Comparison of ENCODE assay signal across 17 cellular contexts in genomic region chr6:110398778-110399177, GRCh38. TPM values are rescaled to one million over a fixed set of nuclear protein-coding genes. Genes with fewer than 3 reads are reported as not detected.
DNase-seq lines count a peak whose midpoint lies in the region; ATAC-seq, FAIRE-seq and TF ChIP-seq lines count a peak whose summit lies in the region.
"Had no signal": no experiment of that assay in that cellular context is flagged by ENCODE, and none has a peak within 500 bp of the region (broad histone marks: within the 10 kb centered on the region; RNA-seq: fewer than 3 reads in every experiment).

No MANE protein-coding gene starts in this region.

- peak; percentile 74 for ATAC-seq in K562
- no peak for ATAC-seq in GM21515 (IDR thresholded peaks at IDR 0.05; ENCODE audit: unreplicated experiment)
- ATAC-seq in HG02852 (IDR thresholded peaks at IDR 0.05; ENCODE audit: unreplicated experiment) = no peak

- H3K36me3 Mint-ChIP-seq in neural progenitor cell (no peaks in the 10 kb centered on the region), glutamatergic neuron (ENCODE audit: unreplicated experiment) (no peaks in the 10 kb centered on the region)
- H3K36me3 Mint-ChIP-seq: CD4-positive, CD25-positive, alpha-beta regulatory T cell; immature natural killer cell had no signal

- H3K27ac Mint-ChIP-seq in neural progenitor cell (peak overlapping the region; percentile 53), glutamatergic neuron (ENCODE audit: unreplicated experiment) (no peak overlapping the region)
- H3K27ac Mint-ChIP-seq: CD4-positive, CD25-positive, alpha-beta regulatory T cell; immature natural killer cell had no signal

- H3K4me1 ChIP-seq in K562 (replicated peaks in 1 of 2; ENCODE audit: control insufficient read depth in 2 of 2, insufficient read depth in 2 of 2, low read length in 2 of 2) (peaks cover 9 to 11% of the 10 kb centered on the region in 2 experiments; a peak in 3 of 5 replicates), neural progenitor cell (no peaks in the 10 kb centered on the region)

- peak; percentile 35 for DNase-seq in Daoy (ENCODE audit: low read depth)
- peak; percentile 43 for DNase-seq in M059J (ENCODE audit: low read depth)
- peak in 2 of 4 experiments; percentile 14 to 30 for DNase-seq in K562 (ENCODE audit: extremely low read depth in 1 of 4, low spot score in 3 of 4)
- no peak for DNase-seq in neural progenitor cell (ENCODE audit: low spot score)
- DNase-seq in glutamatergic neuron = no peak
- no peak for DNase-seq in NCI-H2196 treated with DMSO at 0.1 percent for 48 hours (lab: John Stamatoyannopoulos, UW; ENCODE audit: unreplicated experiment)
- DNase-seq: activated CD4-positive, CD25-positive, alpha-beta regulatory T cell; CD4-positive, CD25-positive, alpha-beta regulatory T cell; immature natural killer cell; NCI-H1092; NCI-H526; stimulated activated naive CD8-positive, alpha-beta T cell treated with anti-CD3 and anti-CD28 coated beads, Interleukin-15, amount 100 ng/mL, for 72 hours had no signal

- BruUV-seq in K562 (replicated peaks; lab: Mats Ljungman, UMichigan) = no TSS peak

- TF ChIP-seq CTCF in K562 (IDR thresholded peaks at IDR 0.05 in 2 of 3, conservative IDR thresholded peaks at IDR 0.05 in 1 of 3; ENCODE audit: insufficient read depth in 2 of 3, low read depth in 1 of 3, low read length in 3 of 3) = no peak
- TF ChIP-seq CTCF in neural progenitor cell (IDR thresholded peaks at IDR 0.05) = no peak
- TF ChIP-seq CTCF in glutamatergic neuron (IDR thresholded peaks at IDR 0.05; ENCODE audit: partially characterized antibody, unreplicated experiment) = no peak

- H3K27ac ChIP-seq in K562 (ENCODE audit: extremely low read depth, low read depth, low read length) = no peak overlapping the region
- H3K27ac ChIP-seq in neural progenitor cell = no peak overlapping the region
- H3K27ac ChIP-seq: cardiac muscle cell, HL-60 had no signal

- no peaks in the 10 kb centered on the region for H3F3A ChIP-seq in neural progenitor cell (ENCODE audit: low read depth)

- H2AFZ ChIP-seq in K562 (ENCODE audit: low read depth, low read length) (peak overlapping the region; percentile 55; the same call in 1 of the 2 replicates), neural progenitor cell (replicated peaks) (peak overlapping the region; percentile 34)

- no peak for FAIRE-seq in K562 (lab: Jason Lieb, UNC)

- CTCF ChIA-PET in K562 (lab: Yijun Ruan, JAX; ENCODE audit: low intra/inter-chr PET ratio) = no interaction called here

- H3K9me3 Mint-ChIP-seq in neural progenitor cell (no peaks in the 10 kb centered on the region), glutamatergic neuron (ENCODE audit: unreplicated experiment) (peaks cover 3% of the 10 kb centered on the region)
- H3K9me3 Mint-ChIP-seq: CD4-positive, CD25-positive, alpha-beta regulatory T cell; immature natural killer cell; stimulated activated naive CD8-positive, alpha-beta T cell treated with anti-CD3 and anti-CD28 coated beads, Interleukin-15, amount 100 ng/mL, for 72 hours had no signal

- TF ChIP-seq EP300 in K562 (IDR thresholded peaks at IDR 0.05; ENCODE audit: low read length) = no peak

- no peaks in the 10 kb centered on the region for H4K20me1 ChIP-seq in K562 (replicated peaks; ENCODE audit: control insufficient read depth, insufficient read depth, low read length)
- H4K20me1 ChIP-seq in neural progenitor cell (ENCODE audit: low read depth) = no peaks in the 10 kb centered on the region

- H3K36me3 ChIP-seq in K562 (ENCODE audit: control insufficient read depth, insufficient read depth, low read length) (no peaks in the 10 kb centered on the region), neural progenitor cell (no peaks in the 10 kb centered on the region)
- H3K36me3 ChIP-seq: cardiac muscle cell had no signal

- H3K79me2 ChIP-seq in K562 (ENCODE audit: control insufficient read depth, insufficient read depth, low read length) = no peaks in the 10 kb centered on the region
- no peaks in the 10 kb centered on the region for H3K79me2 ChIP-seq in neural progenitor cell (ENCODE audit: low read depth)

- 8% methylated on average over 4 of the region's 4 CpGs for WGBS in K562 (ENCODE audit: insufficient coverage, low coverage, missing lambda C conversion rate)

- H3K4me3 ChIP-seq in K562 (no peak overlapping the region), neural progenitor cell (no peak overlapping the region)
- H3K4me3 ChIP-seq: cardiac muscle cell had no signal

- H3K4me1 Mint-ChIP-seq in neural progenitor cell (peaks cover 3% of the 10 kb centered on the region), glutamatergic neuron (ENCODE audit: low read depth, unreplicated experiment) (no peaks in the 10 kb centered on the region)
- H3K4me1 Mint-ChIP-seq: CD4-positive, CD25-positive, alpha-beta regulatory T cell; immature natural killer cell; stimulated activated naive CD8-positive, alpha-beta T cell treated with anti-CD3 and anti-CD28 coated beads, Interleukin-15, amount 100 ng/mL, for 72 hours had no signal

- H3K27me3 ChIP-seq in K562 (ENCODE audit: control insufficient read depth in 2 of 2, insufficient read depth in 2 of 2, low read length in 2 of 2) (peaks cover 0 to 14% of the 10 kb centered on the region in 2 experiments; a peak in 3 of 5 replicates), neural progenitor cell (no peaks in the 10 kb centered on the region)
- H3K27me3 ChIP-seq: cardiac muscle cell had no signal

- POLR2A ChIA-PET in K562 (lab: Yijun Ruan, JAX) = no interaction called here

- H3K4me3 Mint-ChIP-seq in neural progenitor cell = no peak overlapping the region
- H3K4me3 Mint-ChIP-seq in glutamatergic neuron (ENCODE audit: unreplicated experiment) = no peak overlapping the region
- H3K4me3 Mint-ChIP-seq: stimulated activated naive CD8-positive, alpha-beta T cell treated with anti-CD3 and anti-CD28 coated beads, Interleukin-15, amount 100 ng/mL, for 72 hours had no signal

- H3K9me1 ChIP-seq in K562 (ENCODE audit: control insufficient read depth, insufficient read depth, low read length) = no peaks in the 10 kb centered on the region

- H3K4me2 ChIP-seq in K562 (ENCODE audit: insufficient read depth, low read length) (no peak overlapping the region), neural progenitor cell (no peak overlapping the region)

- no peak for TF ChIP-seq RAD21 in K562 (CRISPR knock-in tag; conservative IDR thresholded peaks at IDR 0.05 in 1 of 2, IDR thresholded peaks at IDR 0.05 in 1 of 2)

- no peak for TF ChIP-seq POLR2A in K562 (conservative IDR thresholded peaks at IDR 0.05)

- in situ Hi-C loops in K562 (cut with MboI) = loop anchor here (10.0 to 25.0 kb wide), 3 partner anchors 224 to 861 kb away; partner anchors contain the start of gene WASF1

- H3K9ac ChIP-seq in K562 (ENCODE audit: insufficient read depth in 1 of 2, low read depth in 2 of 2, low read length in 2 of 2) = no peak overlapping the region
- H3K9ac ChIP-seq in neural progenitor cell = no peak overlapping the region

- peaks cover 4% of the 10 kb centered on the region for H3K27me3 Mint-ChIP-seq in neural progenitor cell (ENCODE audit: insufficient read depth, low read depth)
- peaks cover 1% of the 10 kb centered on the region for H3K27me3 Mint-ChIP-seq in glutamatergic neuron (ENCODE audit: unreplicated experiment)
- H3K27me3 Mint-ChIP-seq: stimulated activated naive CD8-positive, alpha-beta T cell treated with anti-CD3 and anti-CD28 coated beads, Interleukin-15, amount 100 ng/mL, for 72 hours had no signal

- H3K9me3 ChIP-seq in K562 (replicated peaks; ENCODE audit: control insufficient read depth, insufficient read depth, low read depth, low read length) (no peaks in the 10 kb centered on the region), neural progenitor cell (ENCODE audit: low read depth) (no peaks in the 10 kb centered on the region)

- intact Hi-C loops in K562 (cut with micrococcal nuclease) = loop anchor here (10.0 kb wide), 1 partner anchor 614 kb away; no protein-coding TSS in a partner anchor

RNA-seq across cellular contexts. Expression of gene DDO, which starts 16.6 kb away (rescaled TPM):
- 1.2 and 1.9 TPM in 2 replicates for total RNA-seq in Daoy (2014; rRNA removed; shearing (Covaris generic))
- total RNA-seq in M059J (2014; rRNA removed; shearing (Covaris generic)) = 16.5 and 24.7 TPM in 2 replicates
- not detected in 2 replicates for total RNA-seq in K562 (2011; cell fraction: chromatin; rRNA removed; ENCODE audit: low replicate concordance)
- total RNA-seq in K562 (2011; cell fraction: nucleolus; rRNA removed) = not detected in 2 replicates
- not detected in 2 replicates for total RNA-seq in K562 (2011; cell fraction: nucleoplasm; rRNA removed)
- total RNA-seq in K562 (2014; rRNA removed) (not detected in 2 replicates), K562 (2014; rRNA removed; fragmentation: Illumina TruSeq; extraction: Trizol) (0.10 TPM in 1 of 2 replicates, not detected in the other), K562 (2015; rRNA removed; fragmentation: Illumina TruSeq; extraction: Trizol) (0.11 TPM in 1 of 2 replicates, not detected in the other), K562 (2021) (0.09 TPM in 1 of 2 replicates, not detected in the other), neural progenitor cell (ENCODE audit: low replicate concordance) (not detected in 2 replicates), glutamatergic neuron (ENCODE audit: unreplicated experiment) (not detected)
- polyA plus RNA-seq in K562 (2011; rRNA removed) (not detected in 2 replicates), K562 (2014; fragmentation: Illumina TruSeq; extraction: Trizol) (not detected in 2 replicates), K562 (2014; fragmentation: Nextera tagmentation; extraction: Ambion mirVana) (not detected), K562 (2014; rRNA removed) (not detected in 2 replicates)
- 0.03 TPM in 1 of 2 replicates, not detected in the other for polyA plus RNA-seq in K562 (2011; cell fraction: cytosol; rRNA removed)
- polyA plus RNA-seq in K562 (2011; cell fraction: nucleus; rRNA removed) = not detected in 2 replicates
- polyA plus RNA-seq in K562 (2012) = 0.09 and 0.37 TPM in 2 replicates
- polyA minus RNA-seq in K562 (2011; rRNA and poly(A)+ RNA removed) = not detected in 2 replicates
- not detected in 2 replicates for polyA minus RNA-seq in K562 (2011; cell fraction: cytosol; rRNA and poly(A)+ RNA removed)
- polyA minus RNA-seq in K562 (2011; cell fraction: nucleus; rRNA and poly(A)+ RNA removed) = not detected in 2 replicates
- total RNA-seq: CD4-positive, CD25-positive, alpha-beta regulatory T cell; epithelial cell of proximal tubule had no signal
- polyA plus RNA-seq: CD4-positive, CD25-positive, alpha-beta regulatory T cell had no signal

RNA-seq across cellular contexts. Expression of gene METTL24, which starts 40.6 kb away (rescaled TPM):
- not detected in 2 replicates for total RNA-seq in Daoy (2014; rRNA removed; shearing (Covaris generic))
- not detected in 2 replicates for total RNA-seq in M059J (2014; rRNA removed; shearing (Covaris generic))
- not detected in 2 replicates for total RNA-seq in K562 (2011; cell fraction: chromatin; rRNA removed; ENCODE audit: low replicate concordance)
- not detected in 2 replicates for total RNA-seq in K562 (2011; cell fraction: nucleolus; rRNA removed)
- not detected in 2 replicates for total RNA-seq in K562 (2011; cell fraction: nucleoplasm; rRNA removed)
- not detected in 2 replicates for total RNA-seq in K562 (2014; rRNA removed)
- total RNA-seq in K562 (2014; rRNA removed; fragmentation: Illumina TruSeq; extraction: Trizol) = not detected in 2 replicates
- not detected in 2 replicates for total RNA-seq in K562 (2015; rRNA removed; fragmentation: Illumina TruSeq; extraction: Trizol)
- total RNA-seq in K562 (2021) = not detected in 2 replicates
- not detected in 2 replicates for polyA plus RNA-seq in K562 (2011; rRNA removed)
- polyA plus RNA-seq in K562 (2011; cell fraction: cytosol; rRNA removed) = not detected in 2 replicates
- polyA plus RNA-seq in K562 (2011; cell fraction: nucleus; rRNA removed) = not detected in 2 replicates
- polyA plus RNA-seq in K562 (2012) = not detected in 2 replicates
- polyA plus RNA-seq in K562 (2014; fragmentation: Illumina TruSeq; extraction: Trizol) = not detected in 2 replicates
- not detected for polyA plus RNA-seq in K562 (2014; fragmentation: Nextera tagmentation; extraction: Ambion mirVana)
- not detected in 2 replicates for polyA plus RNA-seq in K562 (2014; rRNA removed)
- not detected in 2 replicates for polyA minus RNA-seq in K562 (2011; rRNA and poly(A)+ RNA removed)
- polyA minus RNA-seq in K562 (2011; cell fraction: cytosol; rRNA and poly(A)+ RNA removed) = not detected in 2 replicates
- not detected in 2 replicates for polyA minus RNA-seq in K562 (2011; cell fraction: nucleus; rRNA and poly(A)+ RNA removed)
- total RNA-seq in neural progenitor cell (ENCODE audit: low replicate concordance) = 3.2 and 4.5 TPM in 2 replicates
- total RNA-seq in glutamatergic neuron (ENCODE audit: unreplicated experiment) = 1.5 TPM
- total RNA-seq: CD4-positive, CD25-positive, alpha-beta regulatory T cell had no signal
- polyA plus RNA-seq: CD4-positive, CD25-positive, alpha-beta regulatory T cell had no signal

Comparison
In these comparisons a context has a peak if more than half of its experiments do, and no peak if none do; other contexts are left out.
1. DNase-seq: peak in Daoy (single experiment) and M059J (single experiment); none in neural progenitor cell (single experiment), glutamatergic neuron (single experiment) and NCI-H2196 treated with DMSO at 0.1 percent for 48 hours (single experiment).